In the genomic region with DNA sequence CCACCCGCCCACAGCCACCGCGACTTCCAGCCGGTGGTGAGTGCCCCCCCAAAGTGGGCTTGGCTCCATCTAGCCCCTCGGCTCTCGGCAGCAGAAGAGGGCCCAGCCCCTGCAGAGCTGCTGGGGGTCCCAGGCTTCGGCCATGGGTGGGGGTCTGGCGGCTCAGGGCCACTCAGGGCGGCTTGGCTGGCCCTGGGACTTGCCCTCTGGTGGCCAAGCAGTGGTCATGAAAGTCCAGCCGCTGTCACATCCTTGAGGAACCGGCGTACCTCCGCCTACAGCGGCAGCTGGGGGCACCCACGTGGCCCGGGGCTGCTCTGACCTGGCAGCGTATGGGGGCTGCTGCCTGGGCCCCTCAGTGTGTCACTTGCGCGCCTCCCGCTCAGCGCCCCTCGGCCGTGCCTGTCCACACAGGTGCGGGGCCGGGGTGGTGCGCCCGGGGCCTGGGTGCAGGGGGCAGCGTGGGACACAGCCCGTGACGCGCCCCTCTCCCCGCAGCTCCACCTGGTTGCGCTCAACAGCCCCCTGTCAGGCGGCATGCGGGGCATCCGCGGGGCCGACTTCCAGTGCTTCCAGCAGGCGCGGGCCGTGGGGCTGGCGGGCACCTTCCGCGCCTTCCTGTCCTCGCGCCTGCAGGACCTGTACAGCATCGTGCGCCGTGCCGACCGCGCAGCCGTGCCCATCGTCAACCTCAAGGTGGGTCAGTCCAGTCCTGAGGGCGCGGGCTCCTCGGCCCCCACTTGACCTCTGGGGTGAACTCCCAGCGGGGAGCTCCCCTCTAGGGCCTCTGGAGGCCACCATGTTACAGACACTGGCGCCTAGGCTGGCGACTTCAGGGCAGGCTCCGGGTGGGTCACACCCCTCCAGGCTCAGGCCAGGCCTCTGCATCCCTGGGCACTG, we compare ENCODE assay signal across 1 cellular context.
TF ChIP-seq lines count a peak whose summit lies in the region.

No MANE protein-coding gene starts in this region.

TF ChIP-seq in HepG2, 621 proteins besides CTCF, POLR2A, EP300 and RAD21:
- TF ChIP-seq HOXA3 (CRISPR knock-in tag; IDR thresholded peaks at IDR 0.05) (peak; percentile 45), ZNF496 (CRISPR knock-in tag; IDR thresholded peaks at IDR 0.05; ENCODE audit: insufficient replicate concordance) (no peak), ZFP36 (IDR thresholded peaks at IDR 0.05; ENCODE audit: borderline replicate concordance, low read depth, low read length, partially characterized antibody) (no peak), CHD2 (IDR thresholded peaks at IDR 0.05; ENCODE audit: low read depth, low read length) (no peak), ZNF333 (CRISPR knock-in tag; IDR thresholded peaks at IDR 0.05; ENCODE audit: borderline replicate concordance) (no peak), SAP130 (CRISPR knock-in tag; IDR thresholded peaks at IDR 0.05; ENCODE audit: low read depth) (no peak), ZNF652 (CRISPR knock-in tag; IDR thresholded peaks at IDR 0.05; ENCODE audit: borderline replicate concordance, low read depth) (no peak), POGZ (CRISPR knock-in tag; IDR thresholded peaks at IDR 0.05) (no peak), NONO (IDR thresholded peaks at IDR 0.05) (no peak), NONO (CRISPR knock-in tag; conservative IDR thresholded peaks at IDR 0.05) (0 out of 2 replicates have a peak, but pooled peaks have one; percentile 3), AGO1 (IDR thresholded peaks at IDR 0.05; ENCODE audit: low read depth, low read length, poor library complexity, severe bottlenecking) (peak; percentile 79), MYC (CRISPR knock-in tag; IDR thresholded peaks at IDR 0.05; ENCODE audit: borderline replicate concordance) (no peak), RBM22 (optimal IDR thresholded peaks at IDR 0.05; ENCODE audit: low read length) (peak; percentile 51), SNAI1 (CRISPR knock-in tag; IDR thresholded peaks at IDR 0.05; ENCODE audit: borderline replicate concordance) (no peak), ETV5 (CRISPR knock-in tag; IDR thresholded peaks at IDR 0.05; ENCODE audit: borderline replicate concordance) (no peak), POLR2G (IDR thresholded peaks at IDR 0.05; ENCODE audit: low read depth, low read length) (peak; percentile 52), AGO2 (optimal IDR thresholded peaks at IDR 0.05; ENCODE audit: low read depth, low read length) (peak; percentile 91), ZNF326 (CRISPR knock-in tag; IDR thresholded peaks at IDR 0.05; ENCODE audit: borderline replicate concordance) (0 out of 2 replicates have a peak, but pooled peaks have one; percentile 24), ZFP37 (CRISPR knock-in tag; IDR thresholded peaks at IDR 0.05; ENCODE audit: borderline replicate concordance) (no peak), RBFOX2 (IDR thresholded peaks at IDR 0.05; ENCODE audit: low read depth, low read length) (peak; percentile 11; the same call in 1 of the 2 replicates), ZBTB33 (CRISPR knock-in tag; IDR thresholded peaks at IDR 0.05) (peak; percentile 40; the same call in 1 of the 2 replicates), HNRNPL (IDR thresholded peaks at IDR 0.05; ENCODE audit: low read depth, low read length) (0 out of 2 replicates have a peak, but pooled peaks have one; percentile 50), NFIB (CRISPR knock-in tag; IDR thresholded peaks at IDR 0.05; ENCODE audit: borderline replicate concordance) (no peak), ZC3H4 (CRISPR knock-in tag; IDR thresholded peaks at IDR 0.05; ENCODE audit: borderline replicate concordance) (no peak), HNRNPK (IDR thresholded peaks at IDR 0.05; ENCODE audit: low read depth, low read length, poor library complexity, severe bottlenecking) (peak; percentile 2), ZBTB39 (CRISPR knock-in tag; IDR thresholded peaks at IDR 0.05) (no peak), ZNF776 (CRISPR knock-in tag; IDR thresholded peaks at IDR 0.05) (no peak), ZNF589 (CRISPR knock-in tag; conservative IDR thresholded peaks at IDR 0.05) (no peak)
- TF ChIP-seq, protein P1, sequence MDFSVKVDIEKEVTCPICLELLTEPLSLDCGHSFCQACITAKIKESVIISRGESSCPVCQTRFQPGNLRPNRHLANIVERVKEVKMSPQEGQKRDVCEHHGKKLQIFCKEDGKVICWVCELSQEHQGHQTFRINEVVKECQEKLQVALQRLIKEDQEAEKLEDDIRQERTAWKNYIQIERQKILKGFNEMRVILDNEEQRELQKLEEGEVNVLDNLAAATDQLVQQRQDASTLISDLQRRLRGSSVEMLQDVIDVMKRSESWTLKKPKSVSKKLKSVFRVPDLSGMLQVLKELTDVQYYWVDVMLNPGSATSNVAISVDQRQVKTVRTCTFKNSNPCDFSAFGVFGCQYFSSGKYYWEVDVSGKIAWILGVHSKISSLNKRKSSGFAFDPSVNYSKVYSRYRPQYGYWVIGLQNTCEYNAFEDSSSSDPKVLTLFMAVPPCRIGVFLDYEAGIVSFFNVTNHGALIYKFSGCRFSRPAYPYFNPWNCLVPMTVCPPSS (IDR thresholded peaks at IDR 0.05): no peak
- TF ChIP-seq, protein P2, sequence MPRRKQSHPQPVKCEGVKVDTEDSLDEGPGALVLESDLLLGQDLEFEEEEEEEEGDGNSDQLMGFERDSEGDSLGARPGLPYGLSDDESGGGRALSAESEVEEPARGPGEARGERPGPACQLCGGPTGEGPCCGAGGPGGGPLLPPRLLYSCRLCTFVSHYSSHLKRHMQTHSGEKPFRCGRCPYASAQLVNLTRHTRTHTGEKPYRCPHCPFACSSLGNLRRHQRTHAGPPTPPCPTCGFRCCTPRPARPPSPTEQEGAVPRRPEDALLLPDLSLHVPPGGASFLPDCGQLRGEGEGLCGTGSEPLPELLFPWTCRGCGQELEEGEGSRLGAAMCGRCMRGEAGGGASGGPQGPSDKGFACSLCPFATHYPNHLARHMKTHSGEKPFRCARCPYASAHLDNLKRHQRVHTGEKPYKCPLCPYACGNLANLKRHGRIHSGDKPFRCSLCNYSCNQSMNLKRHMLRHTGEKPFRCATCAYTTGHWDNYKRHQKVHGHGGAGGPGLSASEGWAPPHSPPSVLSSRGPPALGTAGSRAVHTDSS (CRISPR knock-in tag; conservative IDR thresholded peaks at IDR 0.05): no peak
- TF ChIP-seq, protein P3, sequence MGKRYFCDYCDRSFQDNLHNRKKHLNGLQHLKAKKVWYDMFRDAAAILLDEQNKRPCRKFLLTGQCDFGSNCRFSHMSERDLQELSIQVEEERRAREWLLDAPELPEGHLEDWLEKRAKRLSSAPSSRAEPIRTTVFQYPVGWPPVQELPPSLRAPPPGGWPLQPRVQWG (CRISPR knock-in tag; IDR thresholded peaks at IDR 0.05; ENCODE audit: borderline replicate concordance, low read depth): no peak
TF ChIP-seq in HepG2: peak in this region for 11.
